ENCODE assay signal across 23 cellular contexts in the genomic region with DNA sequence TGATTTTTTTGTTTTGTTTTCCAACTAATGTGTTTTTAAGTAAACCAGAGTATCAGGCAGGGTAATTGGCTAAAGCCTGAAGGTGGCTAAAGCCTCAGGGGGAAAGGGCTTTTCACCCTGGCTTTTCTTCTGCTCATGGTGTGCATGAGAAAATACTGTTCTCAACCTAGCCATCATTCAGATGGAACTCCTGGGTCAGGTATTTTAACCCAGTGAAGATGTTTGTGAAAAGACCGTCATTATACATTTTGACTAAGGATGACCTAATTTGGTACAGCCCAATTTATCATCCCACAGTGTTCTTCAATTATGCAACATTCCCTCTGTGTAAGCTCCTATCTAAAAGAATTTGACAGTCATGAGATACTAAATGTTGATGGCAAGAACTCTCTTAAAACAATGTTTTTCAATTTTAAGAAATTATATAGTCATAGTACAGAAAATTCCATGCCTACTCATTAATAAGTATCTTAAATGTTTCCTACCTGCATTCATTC.
"Had no signal": no experiment of that assay in that cellular context is flagged by ENCODE, and none has a peak within 500 bp of the region (broad histone marks: within the 10 kb centered on the region; RNA-seq: fewer than 3 reads in every experiment).

No MANE protein-coding gene starts in this region.

- H3K36me3 ChIP-seq: brain microvascular endothelial cell, esophagus squamous epithelium, thoracic aorta, upper lobe of left lung had no signal

- H3K4me3 ChIP-seq: esophagus squamous epithelium, thoracic aorta, upper lobe of left lung had no signal

- H3K4me3 Mint-ChIP-seq: activated CD4-positive, alpha-beta memory T cell treated with anti-CD3 and anti-CD28 coated beads for 36 hours; activated naive CD4-positive, alpha-beta T cell treated with anti-CD3 and anti-CD28 coated beads for 36 hours; activated naive CD8-positive, alpha-beta T cell treated with anti-CD3 and anti-CD28 coated beads, Interleukin-2, amount 50 U/mL, for 24 hours; natural killer cell; stimulated activated naive B cell treated with anti-CD40 and anti-IgM and Interleukin-4, amounts not matched to agents 10 μg/mL and 1 μg/mL and 100 μg/mL, for 72 hours had no signal

- H3K27ac ChIP-seq: brain microvascular endothelial cell, parathyroid adenoma had no signal

- H3K9ac ChIP-seq: parathyroid adenoma had no signal

- DNase-seq: activated CD4-positive, alpha-beta memory T cell treated with anti-CD3 and anti-CD28 coated beads for 36 hours; activated CD4-positive, alpha-beta T cell treated with anti-CD3 and anti-CD28 coated beads for 48 hours; activated naive CD4-positive, alpha-beta T cell treated with anti-CD3 and anti-CD28 coated beads for 36 hours; activated naive CD8-positive, alpha-beta T cell treated with anti-CD3 and anti-CD28 coated beads, Interleukin-2, amount 50 U/mL, for 24 hours; activated T-cell treated with anti-CD3 and anti-CD28 coated beads, Interleukin-2, amount 50 U/mL, for 48 hours; anterior cingulate cortex; brain microvascular endothelial cell; central memory CD4-positive, alpha-beta T cell; effector memory CD4-positive, alpha-beta T cell; esophagus squamous epithelium; glutamatergic neuron; hippocampal formation; left ventricle myocardium superior; mammary epithelial cell; midbrain; natural killer cell; stimulated activated CD4-positive, alpha-beta T cell treated with anti-CD3 and anti-CD28 coated beads, Interleukin-2, amount 100 ng/mL, for 48 hours; stimulated activated CD8-positive, alpha-beta memory T cell treated with anti-CD3 and anti-CD28 coated beads, Interleukin-4, amount 100 ng/mL, for 48 hours; stimulated activated naive B cell treated with anti-CD40 and anti-IgM and Interleukin-4, amounts not matched to agents 10 μg/mL and 1 μg/mL and 100 μg/mL, for 72 hours; upper lobe of left lung had no signal

- H3K27ac Mint-ChIP-seq: activated CD4-positive, alpha-beta memory T cell treated with anti-CD3 and anti-CD28 coated beads for 36 hours; activated naive CD4-positive, alpha-beta T cell treated with anti-CD3 and anti-CD28 coated beads for 36 hours; activated naive CD8-positive, alpha-beta T cell treated with anti-CD3 and anti-CD28 coated beads, Interleukin-2, amount 50 U/mL, for 24 hours; natural killer cell; stimulated activated naive B cell treated with anti-CD40 and anti-IgM and Interleukin-4, amounts not matched to agents 10 μg/mL and 1 μg/mL and 100 μg/mL, for 72 hours had no signal

- H3K27me3 ChIP-seq: brain microvascular endothelial cell, esophagus squamous epithelium, upper lobe of left lung had no signal

- H3K9me3 ChIP-seq: esophagus squamous epithelium, thoracic aorta, upper lobe of left lung had no signal

- H2AFZ ChIP-seq: parathyroid adenoma had no signal

- H3K4me1 ChIP-seq: esophagus squamous epithelium, parathyroid adenoma had no signal

- H3K9me3 Mint-ChIP-seq: activated naive CD4-positive, alpha-beta T cell treated with anti-CD3 and anti-CD28 coated beads for 36 hours had no signal

- ATAC-seq: activated naive CD8-positive, alpha-beta T cell treated with anti-CD3 and anti-CD28 coated beads, Interleukin-2, amount 50 U/mL, for 24 hours; left ventricle myocardium superior; natural killer cell; sciatic nerve; stimulated activated naive B cell treated with anti-CD40 and anti-IgM and Interleukin-4, amounts not matched to agents 10 μg/mL and 1 μg/mL and 100 μg/mL, for 72 hours had no signal

- H3K36me3 Mint-ChIP-seq: activated CD4-positive, alpha-beta memory T cell treated with anti-CD3 and anti-CD28 coated beads for 36 hours; natural killer cell; stimulated activated naive B cell treated with anti-CD40 and anti-IgM and Interleukin-4, amounts not matched to agents 10 μg/mL and 1 μg/mL and 100 μg/mL, for 72 hours had no signal

- H3K79me2 ChIP-seq: parathyroid adenoma had no signal

- H3K27me3 Mint-ChIP-seq: activated CD4-positive, alpha-beta memory T cell treated with anti-CD3 and anti-CD28 coated beads for 36 hours; stimulated activated naive B cell treated with anti-CD40 and anti-IgM and Interleukin-4, amounts not matched to agents 10 μg/mL and 1 μg/mL and 100 μg/mL, for 72 hours had no signal
